In the genomic region with DNA sequence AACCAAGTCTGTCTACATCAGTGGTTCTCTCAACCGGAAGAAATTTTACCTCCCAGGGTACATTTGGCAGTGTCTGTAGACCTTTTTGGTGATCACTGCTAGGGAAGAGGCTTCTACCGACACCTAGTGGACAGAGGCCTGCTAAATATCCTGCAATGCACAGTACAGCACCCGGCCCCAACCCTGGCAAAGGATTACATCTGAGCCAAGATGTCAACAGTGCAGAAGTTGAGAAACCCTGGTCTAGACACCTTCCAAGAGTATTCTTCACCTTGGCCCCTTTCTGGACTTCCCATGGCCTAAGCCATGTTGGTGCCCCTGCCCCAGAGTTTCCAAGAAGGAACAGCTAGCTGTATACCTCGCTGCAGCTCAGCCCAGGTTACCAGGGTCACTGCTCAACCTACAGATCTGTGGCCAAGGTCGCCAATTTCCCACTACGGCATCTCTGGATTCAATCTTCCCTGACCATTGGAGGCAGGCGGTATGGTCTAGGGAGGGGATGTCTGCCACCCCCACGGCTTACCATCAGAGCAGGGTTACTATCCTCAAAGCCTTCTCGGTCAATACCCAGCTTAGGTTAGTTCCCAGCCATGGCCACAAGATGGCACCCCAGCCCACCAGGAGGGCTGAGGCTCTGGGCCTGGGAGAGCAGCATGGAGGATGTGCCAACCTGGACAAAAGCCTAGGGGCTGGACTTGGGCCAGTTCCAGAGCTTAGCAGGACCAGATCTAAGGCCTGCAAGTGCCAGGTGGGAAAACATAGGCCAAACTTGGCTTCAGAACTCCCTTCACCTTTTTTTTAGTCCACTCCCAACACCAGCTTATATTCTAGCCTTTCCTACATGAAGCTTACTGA, we compare ENCODE assay signal across 8 cellular contexts. TPM values are rescaled to one million over a fixed set of nuclear protein-coding genes. Genes with fewer than 3 reads are reported as not detected.
DNase-seq lines count a peak whose midpoint lies in the region; ATAC-seq and TF ChIP-seq lines count a peak whose summit lies in the region.

No MANE protein-coding gene starts in this region.

- no peaks in the 10 kb centered on the region for H3K36me3 Mint-ChIP-seq in GM23338 (ENCODE audit: low read depth)

- no peaks in the 10 kb centered on the region for H3K79me2 ChIP-seq in GM23338 (replicated peaks; ENCODE audit: insufficient read depth)

- no peaks in the 10 kb centered on the region for H3K9me2 ChIP-seq in GM23338 (ENCODE audit: insufficient read depth)

- no peak overlapping the region for H2BK12ac ChIP-seq in neuronal stem cell (ENCODE audit: low read length)

- DNase-seq in Daoy (ENCODE audit: low read depth) (peak; percentile 82), GM23338 (ENCODE audit: low spot score) (peak; percentile 90), LoVo (ENCODE audit: low spot score) (peak; percentile 54), Panc1 (ENCODE audit: low read depth, low spot score) (peak; percentile 57), fibroblast of pulmonary artery (ENCODE audit: low read depth) (peak; percentile 78), neuronal stem cell (ENCODE audit: low spot score) (peak; percentile 76), tibial artery (peak; percentile 60 to 78)
- peak; percentile 85 to 88 for DNase-seq in activated T-cell treated with anti-CD3 and anti-CD28 coated beads, Interleukin-2, amount 50 U/mL, for 48 hours

- peak; percentile 61 to 98 for TF ChIP-seq CTCF in GM23338 (conservative IDR thresholded peaks at IDR 0.05; ENCODE audit: low read depth in 2 of 2)
- peak; percentile 89 for TF ChIP-seq CTCF in Panc1 (IDR thresholded peaks at IDR 0.05)
- peak; percentile 97 for TF ChIP-seq CTCF in fibroblast of pulmonary artery (IDR thresholded peaks at IDR 0.05; ENCODE audit: low read length, missing control alignments)
- TF ChIP-seq CTCF in tibial artery (IDR thresholded peaks at IDR 0.05), result peak; percentile 76 to 83

- H3K23ac ChIP-seq in neuronal stem cell (ENCODE audit: low read depth, low read length, poor library complexity), result no peak overlapping the region

- no peak overlapping the region for H2AK5ac ChIP-seq in neuronal stem cell (ENCODE audit: low read depth, low read length)

- H2AFZ ChIP-seq in GM23338, result no peak overlapping the region; the same call in 1 of the 2 replicates
- peak overlapping the region; percentile 25 for H2AFZ ChIP-seq in neuronal stem cell (ENCODE audit: low read length)

- no peak overlapping the region for H2BK15ac ChIP-seq in neuronal stem cell (ENCODE audit: low read length)

- no TSS peak for BruUV-seq in Panc1 (replicated peaks; lab: Mats Ljungman, UMichigan)

- no peak overlapping the region for H3K14ac ChIP-seq in neuronal stem cell (ENCODE audit: low read length)

- no peak overlapping the region for H2BK120ac ChIP-seq in neuronal stem cell (ENCODE audit: low read depth, low read length)

- H3K4ac ChIP-seq in neuronal stem cell (ENCODE audit: low read length), result no peak overlapping the region

- H3K36me3 ChIP-seq in GM23338 (ENCODE audit: insufficient read depth) (no peaks in the 10 kb centered on the region), Panc1 (ENCODE audit: control insufficient read depth, insufficient read depth, low read length) (no peaks in the 10 kb centered on the region), neuronal stem cell (replicated peaks in 1 of 2; ENCODE audit: control insufficient read depth in 2 of 2, insufficient read depth in 2 of 2, low read length in 2 of 2) (no peaks in the 10 kb centered on the region), tibial artery (no peaks in the 10 kb centered on the region)

- H3K4me3 ChIP-seq in GM23338 (no peak overlapping the region), Panc1 (ENCODE audit: low read depth in 2 of 2, low read length in 2 of 2) (no peak overlapping the region), fibroblast of pulmonary artery (replicated peaks; ENCODE audit: low read depth, low read length) (no peak overlapping the region), neuronal stem cell (ENCODE audit: low read length in 2 of 2) (no peak overlapping the region), tibial artery (no peak overlapping the region)

- peaks cover 10% of the 10 kb centered on the region; the same call in 2 of the 3 replicates for H3K4me1 Mint-ChIP-seq in GM23338

- H3K27me3 ChIP-seq in GM23338 (ENCODE audit: insufficient read depth) (peaks cover 59% of the 10 kb centered on the region), Panc1 (ENCODE audit: control insufficient read depth, insufficient read depth, low read length) (peaks cover 6% of the 10 kb centered on the region), neuronal stem cell (ENCODE audit: control insufficient read depth in 3 of 3, insufficient read depth in 3 of 3, low read depth in 1 of 3, low read length in 3 of 3) (peaks cover 0 to 18% (median 6%) of the 10 kb centered on the region in 3 experiments), tibial artery (peaks cover 0 to 34% of the 10 kb centered on the region in 2 donors)

- H3K27ac Mint-ChIP-seq in GM23338, result no peak overlapping the region

- no peaks in the 10 kb centered on the region for H3K9me3 Mint-ChIP-seq in GM23338

- no peak overlapping the region for H2BK5ac ChIP-seq in neuronal stem cell (ENCODE audit: low read length)

- peaks cover 40% of the 10 kb centered on the region for H3K27me3 Mint-ChIP-seq in GM23338 (ENCODE audit: insufficient read depth, low read depth, poor library complexity)

- H3K79me1 ChIP-seq in neuronal stem cell (ENCODE audit: low read depth, low read length), result no peaks in the 10 kb centered on the region

- H3K18ac ChIP-seq in neuronal stem cell (ENCODE audit: low read length), result no peak overlapping the region

- H3F3A ChIP-seq in GM23338 (replicated peaks; ENCODE audit: low read depth), result no peaks in the 10 kb centered on the region

- H3K4me1 ChIP-seq in GM23338 (ENCODE audit: insufficient read depth) (no peaks in the 10 kb centered on the region), Panc1 (ENCODE audit: control insufficient read depth, insufficient read depth, low read length) (0 out of 2 replicates have a peak, but pooled peaks cover 2% of the 10 kb centered on the region), neuronal stem cell (ENCODE audit: control insufficient read depth in 2 of 2, insufficient read depth in 1 of 2, low read depth in 1 of 2, low read length in 2 of 2) (peaks cover 3% of the 10 kb centered on the region in 2 donors), tibial artery (peaks cover 0 to 22% (median 18%) of the 10 kb centered on the region in 4 donors)

- no peaks in the 10 kb centered on the region; the same call in 1 of the 2 replicates for H4K20me1 ChIP-seq in GM23338 (replicated peaks; ENCODE audit: insufficient read depth)

- CTCF ChIA-PET in Panc1 (lab: Charles Lee), result interaction anchor here (0.6 to 5.1 kb wide), 22 partner anchors 12 to 630 kb away, joined by 3 to 59 read pairs (median 4); a partner anchor contains a TSS

- POLR2A ChIA-PET in Panc1 (lab: Charles Lee), result no interaction called here

- H4K8ac ChIP-seq in neuronal stem cell (ENCODE audit: low read depth, low read length), result no peak overlapping the region

- no peak overlapping the region for H3K4me3 Mint-ChIP-seq in GM23338

- ATAC-seq in GM23338 (peak; percentile 77), Panc1 (peak; percentile 91)

- in situ Hi-C loops in Panc1 (cut with HindIII; ENCODE audit: low pct_unique_long_range_greater_than_20kb, low sequenced_read_pairs), result no loop called here

- H4K91ac ChIP-seq in neuronal stem cell (ENCODE audit: low read depth, low read length, poor library complexity), result no peak overlapping the region

- H3K4me2 ChIP-seq in GM23338, result no peak overlapping the region
- no peak overlapping the region for H3K4me2 ChIP-seq in neuronal stem cell (ENCODE audit: insufficient read depth, low read length, poor library complexity, severe bottlenecking)

- H3K9me3 ChIP-seq in Panc1 (ENCODE audit: control insufficient read depth, insufficient read depth, low read depth, low read length) (no peaks in the 10 kb centered on the region), neuronal stem cell (replicated peaks in 1 of 2; ENCODE audit: control insufficient read depth in 2 of 2, insufficient read depth in 1 of 2, low read depth in 1 of 2, low read length in 2 of 2) (no peaks in the 10 kb centered on the region), tibial artery (no peaks in the 10 kb centered on the region)

- no peak overlapping the region for H3K27ac ChIP-seq in GM23338 (ENCODE audit: low read depth)
- no peak overlapping the region for H3K27ac ChIP-seq in Panc1 (ENCODE audit: low read length)
- H3K27ac ChIP-seq in neuronal stem cell (replicated peaks; ENCODE audit: low read length), result no peak overlapping the region
- H3K27ac ChIP-seq in tibial artery, result no peak overlapping the region

- no CpG with 5 or more reads among the region's 9 CpGs for WGBS in neuronal stem cell (ENCODE audit: extremely low coverage in 2 of 2, insufficient read length in 2 of 2, insufficient replicate concordance in 1 of 2), 2 donors

- no peak overlapping the region for H3K9ac ChIP-seq in neuronal stem cell (ENCODE audit: low read depth, low read length, poor library complexity)

- intact Hi-C loops in Panc1 (cut with micrococcal nuclease; ENCODE audit: unreplicated experiment), result loop anchor here (1.0 to 5.0 kb wide), 3 partner anchors 49 to 248 kb away; no protein-coding TSS in a partner anchor
- intact Hi-C loops in tibial artery (cut with DNase I; ENCODE audit: low total_unique reads), result loop anchor here (5.0 kb wide), 1 partner anchor 246 kb away; no protein-coding TSS in a partner anchor

TF ChIP-seq in GM23338, 12 proteins besides CTCF, POLR2A, EP300 and RAD21 (continues in another document):
- no peak; the same call in 1 of the 2 replicates for TF ChIP-seq ZNF114 (CRISPR knock-in tag; IDR thresholded peaks at IDR 0.05)

RNA-seq across cellular contexts. Expression of a gene that starts 3.7 kb away (rescaled TPM):
- 0.23 TPM in 1 of 2 replicates, not detected in the other for total RNA-seq in Daoy (2014; rRNA removed; shearing (Covaris generic))
- total RNA-seq in GM23338 (2014; rRNA removed; shearing (Covaris generic)), result not detected in 2 replicates
- 0.11 and 0.17 TPM in 2 replicates for polyA plus RNA-seq in GM23338 (2016; fragmentation: Nextera tagmentation; extraction: Ambion mirVana)
- total RNA-seq in Panc1 (2021; ENCODE audit: unreplicated experiment), result 0.95 TPM
- 3.0 TPM for polyA plus RNA-seq in Panc1 (2012; ENCODE audit: insufficient read length)
- polyA plus RNA-seq in neuronal stem cell (2013, experiment 1 of 2), result 2.0 TPM
- polyA plus RNA-seq in neuronal stem cell (2013, experiment 2 of 2), result 1.9 TPM

RNA-seq across cellular contexts. Expression of a gene that starts 11.5 kb away (rescaled TPM):
- not detected in 2 replicates for total RNA-seq in Daoy (2014; rRNA removed; shearing (Covaris generic))
- total RNA-seq in GM23338 (2014; rRNA removed; shearing (Covaris generic)), result not detected in 2 replicates
- not detected in 2 replicates for polyA plus RNA-seq in GM23338 (2016; fragmentation: Nextera tagmentation; extraction: Ambion mirVana)
- total RNA-seq in Panc1 (2021; ENCODE audit: unreplicated experiment), result not detected
- not detected for polyA plus RNA-seq in Panc1 (2012; ENCODE audit: insufficient read length)
- polyA plus RNA-seq in neuronal stem cell (2013, experiment 1 of 2), result not detected
- polyA plus RNA-seq in neuronal stem cell (2013, experiment 2 of 2), result not detected
